Comparison of ENCODE assay signal across 8 cellular contexts in genomic region chr18:45722899-45723298, GRCh38. TPM values are rescaled to one million over a fixed set of nuclear protein-coding genes. Genes with fewer than 3 reads are reported as not detected.
DNase-seq lines count a peak whose midpoint lies in the region; ATAC-seq and TF ChIP-seq lines count a peak whose summit lies in the region.

No MANE protein-coding gene starts in this region.

- TF ChIP-seq EP300 in tibial nerve (IDR thresholded peaks at IDR 0.05), result no peak

- in situ Hi-C loops in KBM-7 (cut with MboI; ENCODE audit: low pct_unique_long_range_greater_than_20kb, low sequenced_read_pairs), result no loop called here

- no peaks in the 10 kb centered on the region for H3F3A ChIP-seq in DOHH2 (ENCODE audit: control insufficient read depth, insufficient read depth)

- H3K27ac ChIP-seq in DOHH2 (ENCODE audit: low read depth, low read length) (no peak overlapping the region), tibial nerve (no peak overlapping the region)

- H3K9me3 ChIP-seq in DOHH2 (ENCODE audit: control insufficient read depth, insufficient read depth, low read length) (no peaks in the 10 kb centered on the region), tibial nerve (no peaks in the 10 kb centered on the region)

- WGBS in tibial nerve, 2 donors, result 1 to 4% methylated on average over 5 of the region's 5 CpGs

- TF ChIP-seq POLR2A in tibial nerve (IDR thresholded peaks at IDR 0.05), result no peak

- H3K36me3 ChIP-seq in DOHH2 (ENCODE audit: control insufficient read depth, low read length), result no peaks in the 10 kb centered on the region
- no peaks in the 10 kb centered on the region for H3K36me3 ChIP-seq in tibial nerve

- TF ChIP-seq CTCF in DOHH2 (IDR thresholded peaks at IDR 0.05; ENCODE audit: low read depth, low read length, poor library complexity, severe bottlenecking), result peak; percentile 70
- peak in 1 of 3 donors; percentile 35 for TF ChIP-seq CTCF in omental fat pad (IDR thresholded peaks at IDR 0.05)
- TF ChIP-seq CTCF in tibial nerve (IDR thresholded peaks at IDR 0.05), result peak; percentile 41 to 55 (median 49)

- peak; percentile 93 for ATAC-seq in GM21723 (IDR thresholded peaks at IDR 0.05; ENCODE audit: unreplicated experiment)
- ATAC-seq in omental fat pad (ENCODE audit: low FRiP score), result peak; percentile 77

- DNase-seq in KBM-7 (peak; percentile 85), OCI-M2 (lab: John Stamatoyannopoulos, UW; ENCODE audit: unreplicated experiment) (peak; percentile 51), activated T-cell treated with anti-CD3 and anti-CD28 coated beads for 48 hours (ENCODE audit: low read depth) (peak; percentile 75), fibroblast of gingiva (ENCODE audit: low read depth) (peak; percentile 54), omental fat pad (ENCODE audit: low spot score) (peak; percentile 54), tibial nerve (ENCODE audit: low spot score in 2 of 2) (peak; percentile 43 to 69)

- no peaks in the 10 kb centered on the region for H3K9me2 ChIP-seq in DOHH2 (replicated peaks; ENCODE audit: control insufficient read depth, low read length)

- H3K79me2 ChIP-seq in DOHH2 (ENCODE audit: control insufficient read depth, low read length), result no peaks in the 10 kb centered on the region

- no peak overlapping the region for H3K4me2 ChIP-seq in DOHH2 (ENCODE audit: low read length)

- H4K20me1 ChIP-seq in DOHH2 (ENCODE audit: control insufficient read depth, insufficient read depth, low read depth, low read length), result no peaks in the 10 kb centered on the region

- H3K4me3 ChIP-seq in DOHH2 (ENCODE audit: low read length) (no peak overlapping the region), tibial nerve (no peak overlapping the region)

- H3K27me3 ChIP-seq in DOHH2 (ENCODE audit: control insufficient read depth, low read length), result peaks cover 10% of the 10 kb centered on the region; the same call in 1 of the 2 replicates
- no peaks in the 10 kb centered on the region for H3K27me3 ChIP-seq in tibial nerve

- H3K4me1 ChIP-seq in DOHH2 (ENCODE audit: control insufficient read depth, low read length), result no peaks in the 10 kb centered on the region
- no peaks in the 10 kb centered on the region for H3K4me1 ChIP-seq in tibial nerve

RNA-seq across cellular contexts. Expression of gene SLC14A1, which starts 1.1 kb away (rescaled TPM):
- total RNA-seq in omental fat pad, result 10 to 100 TPM in 2 of 4 donors, 1 to 10 TPM in 2; 1.2 to 15.1 (median 8.2) TPM
- total RNA-seq in tibial nerve, result 1 to 10 TPM in 1 of 4 donors, under 1 TPM in 2, not detected in 1; 0.39 to 3.7 (median 0.60) TPM
